25 cellular contexts compared by ENCODE assay signal in genomic region chr11:120573756-120574354, GRCh38.
"Had no signal": no experiment of that assay in that cellular context is flagged by ENCODE, and none has a peak within 500 bp of the region (broad histone marks: within the 10 kb centered on the region; RNA-seq: fewer than 3 reads in every experiment).

No MANE protein-coding gene starts in this region.

- H3K36me3 ChIP-seq: esophagus squamous epithelium, left ventricle myocardium inferior, lower lobe of right lung, ovary, tibial nerve, upper lobe of right lung, vagina had no signal

- H3K9me3 Mint-ChIP-seq: dendritic cell treated with granulocyte-macrophage colony-stimulating factor and Interleukin-4, amounts not matched to agents 40 ng/mL and 50 ng/mL, for 4 days; effector memory CD8-positive, alpha-beta T cell; immature natural killer cell; memory B cell; natural killer cell; neural crest cell; stimulated activated naive B cell treated with anti-CD40 and anti-IgM and Interleukin-4, amounts not matched to agents 10 μg/mL and 1 μg/mL and 100 μg/mL, for 72 hours; stimulated activated naive CD8-positive, alpha-beta T cell treated with anti-CD3 and anti-CD28 coated beads, Interleukin-15, amount 100 ng/mL, for 72 hours had no signal

- H3K36me3 Mint-ChIP-seq: memory B cell, mesothelial cell of epicardium, natural killer cell had no signal

- H3K4me1 ChIP-seq: esophagus squamous epithelium, left ventricle myocardium inferior, lower lobe of right lung, testis, tibial nerve, upper lobe of right lung, vagina had no signal

- H3K27ac Mint-ChIP-seq: dendritic cell treated with granulocyte-macrophage colony-stimulating factor and Interleukin-4, amounts not matched to agents 40 ng/mL and 50 ng/mL, for 4 days; effector memory CD8-positive, alpha-beta T cell; immature natural killer cell; memory B cell; mesothelial cell of epicardium; natural killer cell; progenitor cell of endocrine pancreas; stimulated activated naive CD8-positive, alpha-beta T cell treated with anti-CD3 and anti-CD28 coated beads, Interleukin-15, amount 100 ng/mL, for 72 hours had no signal

- H3K9me3 ChIP-seq: esophagus squamous epithelium, left ventricle myocardium inferior, lower lobe of right lung, ovary, testis, upper lobe of right lung, vagina had no signal

- H3K4me3 Mint-ChIP-seq: dendritic cell treated with granulocyte-macrophage colony-stimulating factor and Interleukin-4, amounts not matched to agents 40 ng/mL and 50 ng/mL, for 4 days; effector memory CD8-positive, alpha-beta T cell; immature natural killer cell; memory B cell; mesothelial cell of epicardium; natural killer cell; neural crest cell; stimulated activated naive B cell treated with anti-CD40 and anti-IgM and Interleukin-4, amounts not matched to agents 10 μg/mL and 1 μg/mL and 100 μg/mL, for 72 hours; stimulated activated naive CD8-positive, alpha-beta T cell treated with anti-CD3 and anti-CD28 coated beads, Interleukin-15, amount 100 ng/mL, for 72 hours had no signal

- DNase-seq: effector memory CD8-positive, alpha-beta T cell; esophagus squamous epithelium; foreskin fibroblast; immature natural killer cell; left cardiac atrium; left ventricle myocardium inferior; lower lobe of right lung; natural killer cell; nucleus accumbens; ovary; right cardiac atrium; stimulated activated CD4-positive, alpha-beta T cell treated with anti-CD3 and anti-CD28 coated beads, Interleukin-2, amount 100 ng/mL, for 24 hours; stimulated activated CD4-positive, alpha-beta T cell treated with anti-CD3 and anti-CD28 coated beads, Interleukin-4, amount 100 ng/mL, for 4 hours; stimulated activated naive B cell treated with anti-CD40 and anti-IgM and Interleukin-4, amounts not matched to agents 10 μg/mL and 1 μg/mL and 100 μg/mL, for 72 hours; stimulated activated naive CD8-positive, alpha-beta T cell treated with anti-CD3 and anti-CD28 coated beads, Interleukin-15, amount 100 ng/mL, for 72 hours; testis; upper lobe of right lung had no signal

- H3K27me3 ChIP-seq: ovary, testis, tibial nerve, upper lobe of right lung, vagina had no signal

- H3K27ac ChIP-seq: esophagus squamous epithelium, left ventricle myocardium inferior, lower lobe of right lung, ovary, testis, tibial nerve, upper lobe of right lung, vagina had no signal

- H3K4me3 ChIP-seq: esophagus squamous epithelium, left ventricle myocardium inferior, lower lobe of right lung, ovary, smooth muscle cell, testis, tibial nerve, upper lobe of right lung, vagina had no signal

- H3K4me1 Mint-ChIP-seq: mesothelial cell of epicardium, neural crest cell had no signal

- H3K4me2 ChIP-seq: smooth muscle cell had no signal
